Comparison of ENCODE assay signal across 10 cellular contexts in the genomic region with DNA sequence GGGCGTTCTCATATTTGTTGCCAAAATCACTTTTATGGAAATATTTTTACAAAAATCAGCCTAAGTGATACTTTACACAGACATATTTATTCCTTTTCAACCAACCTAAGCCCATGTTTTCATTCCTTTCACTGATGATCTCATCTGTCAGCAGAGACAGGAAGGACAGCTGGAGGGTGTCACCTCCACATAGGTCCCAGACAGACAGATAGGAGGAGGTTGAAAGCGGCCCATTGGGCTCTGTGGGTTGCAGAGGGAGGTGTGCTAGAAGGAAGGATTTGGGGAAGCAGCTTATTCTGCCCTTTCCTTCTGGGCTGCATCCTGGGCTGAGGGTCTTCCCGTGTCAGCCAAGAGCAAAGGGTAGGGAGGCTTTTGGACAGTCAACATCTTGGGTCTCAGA. TPM values are rescaled to one million over a fixed set of nuclear protein-coding genes. Genes with fewer than 3 reads are reported as not detected.
A peak's percentile ranks its signal among the peaks of the same experiment; 100 is the strongest.
DNase-seq lines count a peak whose midpoint lies in the region; ATAC-seq and TF ChIP-seq lines count a peak whose summit lies in the region.
"Had no signal": no experiment of that assay in that cellular context is flagged by ENCODE, and none has a peak within 500 bp of the region (broad histone marks: within the 10 kb centered on the region; RNA-seq: fewer than 3 reads in every experiment).

No MANE protein-coding gene starts in this region.

- no peak for TF ChIP-seq POLR2A in vagina (IDR thresholded peaks at IDR 0.05)
- TF ChIP-seq POLR2A in erythroblast (IDR thresholded peaks at IDR 0.05; ENCODE audit: low read length): no peak

- H3K9me3 Mint-ChIP-seq in activated CD4-positive, alpha-beta T cell treated with anti-CD3 and anti-CD28 coated beads, Interleukin-2, amount 10 ng/mL, durations not matched to agents 7 days and 5 days: peaks cover 15% of the 10 kb centered on the region

- DNase-seq in activated T-cell treated with anti-CD3 and anti-CD28 coated beads for 1 hour (ENCODE audit: low read depth): peak; percentile 43
- no peak for DNase-seq in activated T-cell treated with anti-CD3 and anti-CD28 coated beads, Interleukin-2, amount 50 U/mL, for 48 hours
- DNase-seq in activated CD4-positive, alpha-beta T cell treated with anti-CD3 and anti-CD28 coated beads, Interleukin-2, amount 10 ng/mL, durations not matched to agents 7 days and 5 days: peak; percentile 69
- DNase-seq in effector memory CD4-positive, alpha-beta T cell: peak; percentile 29 to 53 (median 32)
- no peak for DNase-seq in vagina (ENCODE audit: extremely low spot score in 2 of 2)
- DNase-seq in Right ventricle myocardium superior: no peak
- DNase-seq in HK-2 (ENCODE audit: unreplicated experiment): no peak
- no peak for DNase-seq in erythroblast (lab: John Stamatoyannopoulos, UW)
- DNase-seq: NCI-H146, upper lobe of left lung had no signal

- H3K27ac Mint-ChIP-seq in activated CD4-positive, alpha-beta T cell treated with anti-CD3 and anti-CD28 coated beads, Interleukin-2, amount 10 ng/mL, durations not matched to agents 7 days and 5 days: peak overlapping the region; percentile 93

- peaks cover 19% of the 10 kb centered on the region for H3K36me3 Mint-ChIP-seq in activated CD4-positive, alpha-beta T cell treated with anti-CD3 and anti-CD28 coated beads, Interleukin-2, amount 10 ng/mL, durations not matched to agents 7 days and 5 days (ENCODE audit: low read depth)

- TF ChIP-seq CTCF in vagina (IDR thresholded peaks at IDR 0.05): no peak

- ATAC-seq in Right ventricle myocardium superior (ENCODE audit: poor library complexity): no peak

- H3K9me3 ChIP-seq in effector memory CD4-positive, alpha-beta T cell (ENCODE audit: control insufficient read depth, low read length): no peaks in the 10 kb centered on the region
- no peaks in the 10 kb centered on the region for H3K9me3 ChIP-seq in vagina
- H3K9me3 ChIP-seq: upper lobe of left lung had no signal

- H3K4me1 ChIP-seq in effector memory CD4-positive, alpha-beta T cell (ENCODE audit: control insufficient read depth, insufficient read depth, low read length, poor library complexity, severe bottlenecking): peaks cover 88% of the 10 kb centered on the region
- H3K4me1 ChIP-seq in vagina: peaks cover 16% of the 10 kb centered on the region

- intact Hi-C loops in vagina (cut with DNase I) (no loop called here), Right ventricle myocardium superior (cut with DNase I) (no loop called here)

- no peak overlapping the region for H3K4me3 ChIP-seq in effector memory CD4-positive, alpha-beta T cell (ENCODE audit: insufficient read depth, low read depth, low read length, poor library complexity, severe bottlenecking)
- no peak overlapping the region for H3K4me3 ChIP-seq in vagina
- H3K4me3 ChIP-seq: upper lobe of left lung had no signal

- H3K27me3 ChIP-seq in effector memory CD4-positive, alpha-beta T cell (replicated peaks; ENCODE audit: control insufficient read depth, insufficient read depth, low read length, poor library complexity, severe bottlenecking): no peaks in the 10 kb centered on the region
- no peaks in the 10 kb centered on the region for H3K27me3 ChIP-seq in vagina
- H3K27me3 ChIP-seq: upper lobe of left lung had no signal

- H3K27me3 Mint-ChIP-seq in activated CD4-positive, alpha-beta T cell treated with anti-CD3 and anti-CD28 coated beads, Interleukin-2, amount 10 ng/mL, durations not matched to agents 7 days and 5 days: no peaks in the 10 kb centered on the region

- H3K4me3 Mint-ChIP-seq in activated CD4-positive, alpha-beta T cell treated with anti-CD3 and anti-CD28 coated beads, Interleukin-2, amount 10 ng/mL, durations not matched to agents 7 days and 5 days: peak overlapping the region; percentile 37

- CTCF ChIA-PET in activated CD4-positive, alpha-beta T cell treated with anti-CD3 and anti-CD28 coated beads, Interleukin-2, amount 10 ng/mL, durations not matched to agents 7 days and 5 days (lab: Charles Lee): interaction anchor here (0.6 to 6.6 kb wide), 12 partner anchors 10 to 678 kb away, joined by 3 to 38 read pairs (median 4); no protein-coding TSS in a partner anchor

- H3K4me1 Mint-ChIP-seq in activated CD4-positive, alpha-beta T cell treated with anti-CD3 and anti-CD28 coated beads, Interleukin-2, amount 10 ng/mL, durations not matched to agents 7 days and 5 days: peaks cover 97% of the 10 kb centered on the region

- H3K27ac ChIP-seq in effector memory CD4-positive, alpha-beta T cell (ENCODE audit: insufficient read depth, low read length, poor library complexity, severe bottlenecking): peak overlapping the region; percentile 77
- H3K27ac ChIP-seq in vagina: peak overlapping the region; percentile 18

- POLR2A ChIA-PET in activated CD4-positive, alpha-beta T cell treated with anti-CD3 and anti-CD28 coated beads, Interleukin-2, amount 10 ng/mL, durations not matched to agents 7 days and 5 days (lab: Charles Lee): interaction anchor here (0.6 to 1.4 kb wide), 2 partner anchors 8 to 101 kb away, joined by 3 to 4 read pairs; no protein-coding TSS in a partner anchor

- no peaks in the 10 kb centered on the region for H3K36me3 ChIP-seq in effector memory CD4-positive, alpha-beta T cell (ENCODE audit: control insufficient read depth, insufficient read depth, low read length)
- no peaks in the 10 kb centered on the region for H3K36me3 ChIP-seq in vagina
- H3K36me3 ChIP-seq: upper lobe of left lung had no signal

RNA-seq across cellular contexts. Expression of a gene that starts 26.0 kb away (rescaled TPM):
- total RNA-seq in activated CD4-positive, alpha-beta T cell treated with anti-CD3 and anti-CD28 coated beads, Interleukin-2, amount 10 ng/mL, durations not matched to agents 7 days and 5 days: 100 to 1,000 TPM; 334 to 336 TPM
- total RNA-seq in vagina (39.3 TPM), Right ventricle myocardium superior (18.7 TPM)

Comparison
In these comparisons a context has a peak if more than half of its experiments do, and no peak if none do; other contexts are left out.
1. DNase-seq: peak in activated T-cell treated with anti-CD3 and anti-CD28 coated beads for 1 hour (single experiment), activated CD4-positive, alpha-beta T cell treated with anti-CD3 and anti-CD28 coated beads, Interleukin-2, amount 10 ng/mL, durations not matched to agents 7 days and 5 days (single experiment) and effector memory CD4-positive, alpha-beta T cell (3 of 3); none in activated T-cell treated with anti-CD3 and anti-CD28 coated beads, Interleukin-2, amount 50 U/mL, for 48 hours (0 of 2), vagina (0 of 2), Right ventricle myocardium superior (single experiment), HK-2 (single experiment) and erythroblast (0 of 2).